Comparison of ENCODE assay signal across 1 cellular context in genomic region chr3:49471856-49472495, GRCh38.
TF ChIP-seq lines count a peak whose summit lies in the region.

No MANE protein-coding gene starts in this region.

TF ChIP-seq in H1, 55 proteins besides CTCF, POLR2A, EP300 and RAD21:
- TF ChIP-seq ZNF274 (IDR thresholded peaks at IDR 0.05; ENCODE audit: borderline replicate concordance, extremely low read depth, low read length) (no peak), SP2 (IDR thresholded peaks at IDR 0.05; ENCODE audit: low read length) (no peak), TEAD4 (IDR thresholded peaks at IDR 0.05; ENCODE audit: low read depth, low read length) (0 out of 2 replicates have a peak, but pooled peaks have one; percentile 40)
- TF ChIP-seq, protein P1, sequence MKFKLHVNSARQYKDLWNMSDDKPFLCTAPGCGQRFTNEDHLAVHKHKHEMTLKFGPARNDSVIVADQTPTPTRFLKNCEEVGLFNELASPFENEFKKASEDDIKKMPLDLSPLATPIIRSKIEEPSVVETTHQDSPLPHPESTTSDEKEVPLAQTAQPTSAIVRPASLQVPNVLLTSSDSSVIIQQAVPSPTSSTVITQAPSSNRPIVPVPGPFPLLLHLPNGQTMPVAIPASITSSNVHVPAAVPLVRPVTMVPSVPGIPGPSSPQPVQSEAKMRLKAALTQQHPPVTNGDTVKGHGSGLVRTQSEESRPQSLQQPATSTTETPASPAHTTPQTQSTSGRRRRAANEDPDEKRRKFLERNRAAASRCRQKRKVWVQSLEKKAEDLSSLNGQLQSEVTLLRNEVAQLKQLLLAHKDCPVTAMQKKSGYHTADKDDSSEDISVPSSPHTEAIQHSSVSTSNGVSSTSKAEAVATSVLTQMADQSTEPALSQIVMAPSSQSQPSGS (IDR thresholded peaks at IDR 0.05; ENCODE audit: low read length), result no peak
